Comparison of ENCODE assay signal across 19 cellular contexts in the genomic region with DNA sequence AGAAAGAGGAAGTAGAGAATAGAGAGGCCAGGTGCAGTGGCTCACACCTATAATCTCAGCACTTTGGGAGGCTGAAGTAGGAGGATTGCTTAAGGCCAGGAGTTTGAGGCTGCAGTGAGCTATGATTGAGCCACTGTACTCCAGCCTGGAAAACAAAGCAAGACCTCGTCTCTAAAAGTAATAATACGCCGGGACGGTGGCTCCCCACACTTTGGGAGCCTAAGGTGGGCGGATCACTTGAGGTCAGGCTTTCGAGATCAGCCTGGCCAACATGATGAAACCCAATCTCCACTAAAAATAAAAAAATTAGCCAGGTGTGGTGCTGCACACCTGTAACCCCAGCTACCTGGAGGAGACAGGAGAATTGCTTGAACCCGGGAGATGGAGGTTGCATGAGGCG. TPM values are rescaled to one million over a fixed set of nuclear protein-coding genes. Genes with fewer than 3 reads are reported as not detected.
"Had no signal": no experiment of that assay in that cellular context is flagged by ENCODE, and none has a peak within 500 bp of the region (broad histone marks: within the 10 kb centered on the region; RNA-seq: fewer than 3 reads in every experiment).

No MANE protein-coding gene starts in this region.

RNA-seq across cellular contexts. Expression of a gene that starts 26.2 kb away (rescaled TPM):
- total RNA-seq: ascending aorta, cerebellum had no signal

RNA-seq across cellular contexts. Expression of a gene that starts 34.1 kb away (rescaled TPM):
- total RNA-seq: activated naive CD4-positive, alpha-beta T cell treated with anti-CD3 and anti-CD28 coated beads for 36 hours; activated naive CD4-positive, alpha-beta T cell treated with anti-CD3 and anti-CD28 coated beads, Interleukin-2, amount 50 U/mL, for 72 hours; activated naive CD8-positive, alpha-beta T cell treated with anti-CD3 and anti-CD28 coated beads for 36 hours; activated naive CD8-positive, alpha-beta T cell treated with anti-CD3 and anti-CD28 coated beads, Interleukin-2, amount 10 ng/mL, durations not matched to agents 7 days and 5 days; activated T-cell treated with anti-CD3 and anti-CD28 coated beads, Interleukin-2, amount 50 U/mL, for 4 hours; activated T-cell treated with anti-CD3 and anti-CD28 coated beads, Interleukin-2, amount 50 U/mL, for 72 hours; activated T-helper 1 cell treated with anti-CD3 and anti-CD28 coated beads, Interleukin-12 subunit alpha, Interleukin-12 subunit beta, Interleukin-2, Interleukin-4 antibody, amounts not matched to agents 30 ng/mL and 10 ng/mL and 1 ng/mL, durations not matched to agents 14 hours and 24 hours and 36 hours; activated T-helper 17 cell treated with anti-CD3 and anti-CD28 coated beads, Interleukin-2, amount 50 U/mL, for 72 hours; activated T-helper 2 cell treated with anti-CD3 and anti-CD28 coated beads, Interferon-gamma antibody, Interleukin-2, Interleukin-4, amounts not matched to agents 10 μg/mL and 5 μg/mL and 100 μg/mL, durations not matched to agents 14 hours and 24 hours and 36 hours; adrenal gland; aorta; ascending aorta; astrocyte; body of pancreas; breast epithelium; bronchial epithelial cell; cardiac muscle cell; cardiac septum; cerebellum had no signal
